ENCODE assay signal across 8 cellular contexts in genomic region chr11:72222907-72223614, GRCh38. TPM values are rescaled to one million over a fixed set of nuclear protein-coding genes. Genes with fewer than 3 reads are reported as not detected.
DNase-seq lines count a peak whose midpoint lies in the region; ATAC-seq, FAIRE-seq and TF ChIP-seq lines count a peak whose summit lies in the region.

No MANE protein-coding gene starts in this region.

- no peaks in the 10 kb centered on the region for H3K9me3 ChIP-seq in right atrium auricular region
- no peaks in the 10 kb centered on the region for H3K9me3 ChIP-seq in vagina

- H3K9me3 Mint-ChIP-seq in T-cell: no peaks in the 10 kb centered on the region

- H3K27me3 ChIP-seq in right atrium auricular region: no peaks in the 10 kb centered on the region
- H3K27me3 ChIP-seq in vagina: no peaks in the 10 kb centered on the region

- peaks cover 3 to 4% of the 10 kb centered on the region in 2 donors for H3K27me3 Mint-ChIP-seq in T-cell

- H3K36me3 ChIP-seq in right atrium auricular region (peaks cover 7% of the 10 kb centered on the region), vagina (no peaks in the 10 kb centered on the region)

- peak overlapping the region; percentile 88 to 93 (median 88) for H3K4me3 Mint-ChIP-seq in T-cell

- DNase-seq in GM12891 (ENCODE audit: insufficient read length, low spot score) (peak; percentile 75), NCI-H1436 (lab: John Stamatoyannopoulos, UW) (peak; percentile 96), T-cell (peak; percentile 81 to 96 (median 90)), amniotic stem cell (lab: John Stamatoyannopoulos, UW) (peak; percentile 73), right atrium auricular region (ENCODE audit: low spot score) (peak; percentile 94), putamen (ENCODE audit: low spot score) (peak; percentile 87), vagina (ENCODE audit: extremely low spot score in 2 of 2) (peak in 1 of 2 donors; percentile 95)

- intact Hi-C loops in vagina (cut with DNase I): no loop called here

- TF ChIP-seq CTCF in right atrium auricular region (IDR thresholded peaks at IDR 0.05) (peak; percentile 24 to 59), vagina (IDR thresholded peaks at IDR 0.05) (peak in 2 of 3 experiments; percentile 14 to 38)

- CTCF ChIA-PET in T-cell (lab: Charles Lee): interaction anchor here in 1 of 2 donors (0.6 to 1.9 kb wide), 7 partner anchors 12 to 295 kb away, joined by 3 to 10 read pairs (median 3); no protein-coding TSS in a partner anchor

- FAIRE-seq in GM12891 (lab: Jason Lieb, UNC): peak; percentile 82

- H3K27ac Mint-ChIP-seq in T-cell: peak overlapping the region; percentile 95

- H3K4me1 Mint-ChIP-seq in T-cell: peaks cover 28 to 39% (median 33%) of the 10 kb centered on the region in 3 donors

- ATAC-seq in HG02763 (IDR thresholded peaks at IDR 0.05; ENCODE audit: unreplicated experiment) (peak; percentile 68), T-cell (replicated peaks in 1 of 4) (peak; percentile 80 to 83 (median 82))

- no peaks in the 10 kb centered on the region for H3K36me3 Mint-ChIP-seq in T-cell

- peak overlapping the region; percentile 82 to 88 for H3K4me3 ChIP-seq in right atrium auricular region
- peak overlapping the region; percentile 89 to 94 for H3K4me3 ChIP-seq in vagina

- TF ChIP-seq POLR2A in GM12891 (IDR thresholded peaks at IDR 0.05; ENCODE audit: low read depth, low read length) (no peak; the same call in 1 of the 2 replicates), vagina (IDR thresholded peaks at IDR 0.05) (peak in 1 of 2 donors; percentile 44)

- POLR2A ChIA-PET in T-cell (lab: Charles Lee): interaction anchor here in 1 of 2 donors (1.0 kb wide), 1 partner anchor 15 kb away, joined by 5 read pairs; no protein-coding TSS in a partner anchor

- H3K4me1 ChIP-seq in right atrium auricular region: peaks cover 0 to 33% of the 10 kb centered on the region in 2 donors
- H3K4me1 ChIP-seq in vagina: peaks cover 31% of the 10 kb centered on the region

- H3K27ac ChIP-seq in right atrium auricular region (peak overlapping the region; percentile 98 to 100), vagina (peak overlapping the region; percentile 97)

TF ChIP-seq in GM12891, 5 proteins besides CTCF, POLR2A, EP300 and RAD21:
- TF ChIP-seq POU2F2 (IDR thresholded peaks at IDR 0.05; ENCODE audit: low read depth, low read length) (peak; percentile 53; the same call in 1 of the 2 replicates), POLR2AphosphoS5 (IDR thresholded peaks at IDR 0.05; ENCODE audit: low read depth, low read length) (no peak), SPI1 (IDR thresholded peaks at IDR 0.05; ENCODE audit: low read depth, low read length) (0 out of 2 replicates have a peak, but pooled peaks have one; percentile 14), PAX5 (IDR thresholded peaks at IDR 0.05; ENCODE audit: insufficient read depth, low read length, severe bottlenecking) (peak; percentile 13)

RNA-seq across cellular contexts. Expression of gene INPPL1, which starts 1.5 kb away (rescaled TPM):
- polyA plus RNA-seq in GM12891 (2012; ENCODE audit: low read depth, missing spikeins): 59.5 TPM
- total RNA-seq in T-cell (100 to 1,000 TPM; 112 to 162 (median 147) TPM), right atrium auricular region (10 to 100 TPM; 68.8 to 84.5 TPM), vagina (69.2 TPM)

RNA-seq across cellular contexts. Expression of gene FOLR2, which starts 6.5 kb away (rescaled TPM):
- 0.98 TPM for polyA plus RNA-seq in GM12891 (2012; ENCODE audit: low read depth, missing spikeins)
- not detected for total RNA-seq in T-cell
- total RNA-seq in right atrium auricular region: 10 to 100 TPM; 10.8 to 32.5 TPM
- total RNA-seq in vagina: 19.4 TPM

RNA-seq across cellular contexts. Expression of gene PHOX2A, which starts 20.9 kb away (rescaled TPM):
- not detected for polyA plus RNA-seq in GM12891 (2012; ENCODE audit: low read depth, missing spikeins)
- total RNA-seq in T-cell (not detected), right atrium auricular region (not detected), vagina (3.4 TPM)

RNA-seq across cellular contexts. Expression of gene FOLR1, which starts 31.1 kb away (rescaled TPM):
- polyA plus RNA-seq in GM12891 (2012; ENCODE audit: low read depth, missing spikeins): not detected
- under 1 TPM in 1 of 5 donors, not detected in 4; 0.25 TPM for total RNA-seq in T-cell
- not detected for total RNA-seq in right atrium auricular region
- total RNA-seq in vagina: not detected

Comparison
In these comparisons a context has a peak if more than half of its experiments do, and no peak if none do; other contexts are left out.
1. RNA of gene FOLR2, which starts 6.5 kb away (total RNA-seq): 10.8 to 32.5 TPM in right atrium auricular region and 19.4 TPM in vagina (single experiment); not detected in T-cell; every median in the first group is over 4 times any median in the second.